In genomic region chr4:55546633-55547460, GRCh38 we compare ENCODE assay signal across 8 cellular contexts. TPM values are rescaled to one million over a fixed set of nuclear protein-coding genes. Genes with fewer than 3 reads are reported as not detected.
DNase-seq lines count a peak whose midpoint lies in the region; ATAC-seq and TF ChIP-seq lines count a peak whose summit lies in the region.

Gene CLOCK, minus strand, starts transcription at chr4:55546909. Its CDS starts 64,124 bp downstream, at chr4:55482785.

- POLR2A ChIA-PET in OCI-LY7 (lab: Charles Lee): interaction anchor here (0.9 to 2.6 kb wide), 3 partner anchors 152 to 843 kb away, joined by 3 to 20 read pairs (median 7); partner anchors contain the start of genes SRD5A3 and TMEM165

- CTCF ChIA-PET in OCI-LY7 (lab: Charles Lee; ENCODE audit: unreplicated experiment): interaction anchor here (0.7 to 1.1 kb wide), 2 partner anchors 152 to 200 kb away, joined by 3 read pairs; no protein-coding TSS in a partner anchor

- H2AFZ ChIP-seq in OCI-LY7 (ENCODE audit: low read length): peak within 1 kb of the TSS; percentile 92

- H4K20me1 ChIP-seq in OCI-LY7 (ENCODE audit: insufficient read depth, low read length): peaks cover 16% of the 10 kb centered on the region; the same call in 1 of the 2 replicates

- ATAC-seq in GM21529 (IDR thresholded peaks at IDR 0.05; ENCODE audit: unreplicated experiment) (peak; percentile 71), esophagus mucosa (peak; percentile 79)
- peak; percentile 78 to 79 for ATAC-seq in activated T-cell treated with anti-CD3 and anti-CD28 coated beads, Interleukin-2, amount 50 U/mL, for 4 hours

- no TSS peak for BruUV-seq in OCI-LY7 (replicated peaks; lab: Mats Ljungman, UMichigan)

- intact Hi-C loops in OCI-LY7 (cut with micrococcal nuclease; ENCODE audit: unreplicated experiment): loop anchor here (1.0 to 5.0 kb wide), 4 partner anchors 152 to 400 kb away; partner anchors contain the start of genes CEP135, EXOC1, SRD5A3 and TMEM165

- H3K4me1 Mint-ChIP-seq in IgD-negative memory B cell: peaks cover 14 to 37% (median 26%) of the 10 kb centered on the region in 3 donors
- peaks cover 49% of the 10 kb centered on the region for H3K4me1 Mint-ChIP-seq in activated T-cell treated with anti-CD3 and anti-CD28 coated beads, Interleukin-2, amount 50 U/mL, for 4 hours (ENCODE audit: low read depth)

- peak; percentile 68 for TF ChIP-seq CTCF in OCI-LY7 (conservative IDR thresholded peaks at IDR 0.05; ENCODE audit: low read length)

- H3K27ac ChIP-seq in OCI-LY7 (ENCODE audit: low read depth, low read length, poor library complexity, severe bottlenecking) (peak within 1 kb of the TSS; percentile 45), muscle layer of duodenum (ENCODE audit: low read length) (peak within 1 kb of the TSS; percentile 87)

- DNase-seq in DMS53 (lab: John Stamatoyannopoulos, UW) (peak; percentile 91), OCI-LY7 (ENCODE audit: low spot score) (peak; percentile 86)
- peak; percentile 79 for DNase-seq in activated T-cell treated with anti-CD3 and anti-CD28 coated beads, Interleukin-2, amount 50 U/mL, for 4 hours
- DNase-seq in stimulated activated CD8-positive, alpha-beta memory T cell treated with anti-CD3 and anti-CD28 coated beads, Interleukin-7, amount 100 ng/mL, for 4 hours (ENCODE audit: low read depth in 2 of 2): peak; percentile 65 to 78

- H3K4me3 ChIP-seq in OCI-LY7 (ENCODE audit: low read depth, low read length, poor library complexity, severe bottlenecking) (peak within 1 kb of the TSS; percentile 79), muscle layer of duodenum (ENCODE audit: low read depth in 1 of 2, low read length in 2 of 2) (peak within 1 kb of the TSS; percentile 76 to 93)

- H3K36me3 ChIP-seq in OCI-LY7 (ENCODE audit: insufficient read depth, low read length) (no peaks in the 10 kb centered on the region), muscle layer of duodenum (ENCODE audit: control insufficient read depth in 1 of 2, insufficient read depth in 2 of 2, low read length in 2 of 2) (no peaks in the 10 kb centered on the region)

- H3K27ac Mint-ChIP-seq in IgD-negative memory B cell: peak within 1 kb of the TSS; percentile 94 to 98 (median 97)

- no peaks in the 10 kb centered on the region for H3K27me3 ChIP-seq in muscle layer of duodenum (ENCODE audit: low read depth, low read length)

- H3K27me3 Mint-ChIP-seq in IgD-negative memory B cell: peaks cover 1% of the 10 kb centered on the region
- H3K27me3 Mint-ChIP-seq in activated T-cell treated with anti-CD3 and anti-CD28 coated beads, Interleukin-2, amount 50 U/mL, for 4 hours (ENCODE audit: low read depth): peaks cover 2% of the 10 kb centered on the region

- H3K79me2 ChIP-seq in OCI-LY7 (ENCODE audit: insufficient read depth, low read depth, low read length): no peaks in the 10 kb centered on the region

- H3K4me1 ChIP-seq in OCI-LY7 (ENCODE audit: insufficient read depth, low read length, poor library complexity, severe bottlenecking) (peaks cover 7% of the 10 kb centered on the region), muscle layer of duodenum (ENCODE audit: control insufficient read depth in 1 of 2, insufficient read depth in 2 of 2, low read length in 2 of 2) (peaks cover 0 to 13% of the 10 kb centered on the region in 2 donors)

- H3K9me3 ChIP-seq in OCI-LY7 (ENCODE audit: low read length) (no peaks in the 10 kb centered on the region), muscle layer of duodenum (ENCODE audit: control insufficient read depth in 1 of 2, low read length in 2 of 2) (no peaks in the 10 kb centered on the region)

- no peaks in the 10 kb centered on the region for H3K9me3 Mint-ChIP-seq in IgD-negative memory B cell
- no peaks in the 10 kb centered on the region for H3K9me3 Mint-ChIP-seq in activated T-cell treated with anti-CD3 and anti-CD28 coated beads, Interleukin-2, amount 50 U/mL, for 4 hours

- no peaks in the 10 kb centered on the region for H3K36me3 Mint-ChIP-seq in IgD-negative memory B cell
- no peaks in the 10 kb centered on the region for H3K36me3 Mint-ChIP-seq in activated T-cell treated with anti-CD3 and anti-CD28 coated beads, Interleukin-2, amount 50 U/mL, for 4 hours (ENCODE audit: insufficient read depth)

- H3K9me2 ChIP-seq in OCI-LY7 (ENCODE audit: insufficient read depth, low read length): no peaks in the 10 kb centered on the region

- peak within 1 kb of the TSS; percentile 97 for H3K4me2 ChIP-seq in OCI-LY7 (ENCODE audit: low read length)

- peak within 1 kb of the TSS; percentile 88 to 99 (median 97) for H3K4me3 Mint-ChIP-seq in IgD-negative memory B cell
- H3K4me3 Mint-ChIP-seq in activated T-cell treated with anti-CD3 and anti-CD28 coated beads, Interleukin-2, amount 50 U/mL, for 4 hours: peak within 1 kb of the TSS; percentile 92

RNA-seq across cellular contexts. Expression of gene CLOCK, which starts in this region (rescaled TPM):
- polyA plus RNA-seq in IgD-negative memory B cell: 4.3 TPM
- 1.9 and 2.0 TPM in 2 replicates for total RNA-seq in OCI-LY7 (2014; rRNA removed; shearing (Covaris generic))
- total RNA-seq in OCI-LY7 (2022): 5.1 and 9.0 TPM in 2 replicates
- total RNA-seq in activated T-cell treated with anti-CD3 and anti-CD28 coated beads, Interleukin-2, amount 50 U/mL, for 4 hours: 10 to 100 TPM; 10.9 to 14.0 (median 12.4) TPM
- total RNA-seq in esophagus mucosa: 32.9 TPM

Comparison
In these comparisons a context has a peak if more than half of its experiments do, and no peak if none do; other contexts are left out.
1. Peak in every context shown above with its lines: DNase-seq, ATAC-seq, H3K4me3 ChIP-seq and H3K27ac ChIP-seq.